Comparison of ENCODE assay signal across 19 cellular contexts in genomic region chr5:150444770-150445169, GRCh38. TPM values are rescaled to one million over a fixed set of nuclear protein-coding genes. Genes with fewer than 3 reads are reported as not detected.
A peak's percentile ranks its signal among the peaks of the same experiment; 100 is the strongest.
DNase-seq lines count a peak whose midpoint lies in the region; ATAC-seq and TF ChIP-seq lines count a peak whose summit lies in the region.
"Had no signal": no experiment of that assay in that cellular context is flagged by ENCODE, and none has a peak within 500 bp of the region (broad histone marks: within the 10 kb centered on the region; RNA-seq: fewer than 3 reads in every experiment).

No MANE protein-coding gene starts in this region.

- peaks cover 43% of the 10 kb centered on the region for H3K4me1 Mint-ChIP-seq in stimulated activated naive CD8-positive, alpha-beta T cell treated with anti-CD3 and anti-CD28 coated beads, Interleukin-15, Interleukin-2, amounts not matched to agents 100 ng/mL and 50 ng/mL, for 24 hours (ENCODE audit: low read depth)
- peaks cover 28% of the 10 kb centered on the region for H3K4me1 Mint-ChIP-seq in activated naive CD8-positive, alpha-beta T cell treated with anti-CD3 and anti-CD28 coated beads, Interleukin-2, amount 10 ng/mL, durations not matched to agents 7 days and 5 days
- peaks cover 26% of the 10 kb centered on the region for H3K4me1 Mint-ChIP-seq in nephron

- H3K9me3 Mint-ChIP-seq in stimulated activated naive CD8-positive, alpha-beta T cell treated with anti-CD3 and anti-CD28 coated beads, Interleukin-15, Interleukin-2, amounts not matched to agents 100 ng/mL and 50 ng/mL, for 24 hours, result no peaks in the 10 kb centered on the region
- H3K9me3 Mint-ChIP-seq in activated naive CD8-positive, alpha-beta T cell treated with anti-CD3 and anti-CD28 coated beads, Interleukin-2, amount 10 ng/mL, durations not matched to agents 7 days and 5 days, result no peaks in the 10 kb centered on the region
- no peaks in the 10 kb centered on the region for H3K9me3 Mint-ChIP-seq in nephron
- H3K9me3 Mint-ChIP-seq: activated naive CD4-positive, alpha-beta T cell treated with anti-CD3 and anti-CD28 coated beads, Interleukin-2, amount 10 ng/mL, durations not matched to agents 7 days and 5 days; central memory CD8-positive, alpha-beta T cell; dendritic cell treated with granulocyte-macrophage colony-stimulating factor and Interleukin-4, amounts not matched to agents 40 ng/mL and 50 ng/mL, for 4 days; memory B cell; stimulated activated naive CD8-positive, alpha-beta T cell treated with anti-CD3 and anti-CD28 coated beads, Interleukin-15, amount 100 ng/mL, for 72 hours had no signal

- DNase-seq in stimulated activated naive CD8-positive, alpha-beta T cell treated with anti-CD3 and anti-CD28 coated beads, Interleukin-15, Interleukin-2, amounts not matched to agents 100 U/mL and 50 U/mL, for 24 hours, result no peak
- DNase-seq in activated naive CD8-positive, alpha-beta T cell treated with anti-CD3 and anti-CD28 coated beads, Interleukin-2, amount 10 ng/mL, durations not matched to agents 7 days and 5 days, result no peak
- no peak for DNase-seq in iPS-NIHi11 (ENCODE audit: low spot score)
- DNase-seq: activated CD4-positive, alpha-beta T cell treated with anti-CD3 and anti-CD28 coated beads for 36 hours; activated naive CD4-positive, alpha-beta T cell treated with anti-CD3 and anti-CD28 coated beads, Interleukin-2, amount 10 ng/mL, durations not matched to agents 7 days and 5 days; NCI-H1092; NCI-H187 treated with DMSO at 0.1 percent for 48 hours; stimulated activated naive CD8-positive, alpha-beta T cell treated with anti-CD3 and anti-CD28 coated beads, Interleukin-15, amount 100 ng/mL, for 72 hours had no signal

- ATAC-seq in stimulated activated naive CD8-positive, alpha-beta T cell treated with anti-CD3 and anti-CD28 coated beads, Interleukin-15, Interleukin-2, amounts not matched to agents 100 U/mL and 50 U/mL, for 24 hours, result no peak
- no peak for ATAC-seq in activated naive CD8-positive, alpha-beta T cell treated with anti-CD3 and anti-CD28 coated beads, Interleukin-2, amount 10 ng/mL, durations not matched to agents 7 days and 5 days (ENCODE audit: low read depth)
- ATAC-seq in HG03439 (IDR thresholded peaks at IDR 0.05; ENCODE audit: unreplicated experiment) (no peak), GM21526 (IDR thresholded peaks at IDR 0.05; ENCODE audit: low FRiP score, unreplicated experiment) (no peak)
- ATAC-seq: activated CD4-positive, alpha-beta T cell treated with anti-CD3 and anti-CD28 coated beads for 36 hours; gastroesophageal sphincter; left lobe of liver; SK-N-SH treated with all-trans-retinoic acid at 6 μM for 48 hours; stimulated activated naive CD8-positive, alpha-beta T cell treated with anti-CD3 and anti-CD28 coated beads, Interleukin-15, amount 100 ng/mL, for 72 hours had no signal

- TF ChIP-seq CTCF in nephron (IDR thresholded peaks at IDR 0.05; ENCODE audit: unreplicated experiment in 3 of 3), result no peak

- peak overlapping the region; percentile 37 for H3K4me3 Mint-ChIP-seq in stimulated activated naive CD8-positive, alpha-beta T cell treated with anti-CD3 and anti-CD28 coated beads, Interleukin-15, Interleukin-2, amounts not matched to agents 100 ng/mL and 50 ng/mL, for 24 hours
- no peak overlapping the region for H3K4me3 Mint-ChIP-seq in activated naive CD8-positive, alpha-beta T cell treated with anti-CD3 and anti-CD28 coated beads, Interleukin-2, amount 10 ng/mL, durations not matched to agents 7 days and 5 days
- H3K4me3 Mint-ChIP-seq in nephron, result peak overlapping the region; percentile 47 to 64 (median 63)
- H3K4me3 Mint-ChIP-seq: activated CD4-positive, alpha-beta T cell treated with anti-CD3 and anti-CD28 coated beads for 36 hours; activated naive CD4-positive, alpha-beta T cell treated with anti-CD3 and anti-CD28 coated beads, Interleukin-2, amount 10 ng/mL, durations not matched to agents 7 days and 5 days; central memory CD8-positive, alpha-beta T cell; dendritic cell treated with granulocyte-macrophage colony-stimulating factor and Interleukin-4, amounts not matched to agents 40 ng/mL and 50 ng/mL, for 4 days; memory B cell; stimulated activated naive CD8-positive, alpha-beta T cell treated with anti-CD3 and anti-CD28 coated beads, Interleukin-15, amount 100 ng/mL, for 72 hours had no signal

- peaks cover 64% of the 10 kb centered on the region for H3K36me3 Mint-ChIP-seq in stimulated activated naive CD8-positive, alpha-beta T cell treated with anti-CD3 and anti-CD28 coated beads, Interleukin-15, Interleukin-2, amounts not matched to agents 100 ng/mL and 50 ng/mL, for 24 hours (ENCODE audit: low read depth)
- H3K36me3 Mint-ChIP-seq in activated naive CD8-positive, alpha-beta T cell treated with anti-CD3 and anti-CD28 coated beads, Interleukin-2, amount 10 ng/mL, durations not matched to agents 7 days and 5 days, result peaks cover 33% of the 10 kb centered on the region
- H3K36me3 Mint-ChIP-seq in nephron (ENCODE audit: low read depth), result peaks cover 58% of the 10 kb centered on the region

- POLR2A ChIA-PET in activated naive CD8-positive, alpha-beta T cell treated with anti-CD3 and anti-CD28 coated beads, Interleukin-2, amount 10 ng/mL, durations not matched to agents 7 days and 5 days (lab: Charles Lee), result interaction anchor here (0.7 kb wide), 1 partner anchor 9 kb away, joined by 5 read pairs; no protein-coding TSS in a partner anchor

- H3K27me3 Mint-ChIP-seq in stimulated activated naive CD8-positive, alpha-beta T cell treated with anti-CD3 and anti-CD28 coated beads, Interleukin-15, Interleukin-2, amounts not matched to agents 100 ng/mL and 50 ng/mL, for 24 hours, result no peaks in the 10 kb centered on the region
- no peaks in the 10 kb centered on the region for H3K27me3 Mint-ChIP-seq in activated naive CD8-positive, alpha-beta T cell treated with anti-CD3 and anti-CD28 coated beads, Interleukin-2, amount 10 ng/mL, durations not matched to agents 7 days and 5 days
- no peaks in the 10 kb centered on the region for H3K27me3 Mint-ChIP-seq in nephron (ENCODE audit: low read depth)
- H3K27me3 Mint-ChIP-seq: activated CD4-positive, alpha-beta T cell treated with anti-CD3 and anti-CD28 coated beads for 36 hours; activated naive CD4-positive, alpha-beta T cell treated with anti-CD3 and anti-CD28 coated beads, Interleukin-2, amount 10 ng/mL, durations not matched to agents 7 days and 5 days; central memory CD8-positive, alpha-beta T cell; dendritic cell treated with granulocyte-macrophage colony-stimulating factor and Interleukin-4, amounts not matched to agents 40 ng/mL and 50 ng/mL, for 4 days; memory B cell; stimulated activated naive CD8-positive, alpha-beta T cell treated with anti-CD3 and anti-CD28 coated beads, Interleukin-15, amount 100 ng/mL, for 72 hours had no signal

- H3K27ac Mint-ChIP-seq in stimulated activated naive CD8-positive, alpha-beta T cell treated with anti-CD3 and anti-CD28 coated beads, Interleukin-15, Interleukin-2, amounts not matched to agents 100 ng/mL and 50 ng/mL, for 24 hours, result peak overlapping the region; percentile 67
- peak overlapping the region; percentile 31 for H3K27ac Mint-ChIP-seq in activated naive CD8-positive, alpha-beta T cell treated with anti-CD3 and anti-CD28 coated beads, Interleukin-2, amount 10 ng/mL, durations not matched to agents 7 days and 5 days
- peak overlapping the region in 2 of 3 experiments; percentile 9 to 62 for H3K27ac Mint-ChIP-seq in nephron
- H3K27ac Mint-ChIP-seq: activated naive CD4-positive, alpha-beta T cell treated with anti-CD3 and anti-CD28 coated beads, Interleukin-2, amount 10 ng/mL, durations not matched to agents 7 days and 5 days; dendritic cell treated with granulocyte-macrophage colony-stimulating factor and Interleukin-4, amounts not matched to agents 40 ng/mL and 50 ng/mL, for 4 days; memory B cell had no signal

RNA-seq across cellular contexts. Expression of gene RPS14, which starts 4.8 kb away (rescaled TPM):
- 1,000 to 10,000 TPM; 2,811 to 2,872 TPM for total RNA-seq in activated naive CD8-positive, alpha-beta T cell treated with anti-CD3 and anti-CD28 coated beads, Interleukin-2, amount 10 ng/mL, durations not matched to agents 7 days and 5 days

RNA-seq across cellular contexts. Expression of gene CD74, which starts 32.1 kb away (rescaled TPM):
- 100 to 1,000 TPM; 341 to 350 TPM for total RNA-seq in activated naive CD8-positive, alpha-beta T cell treated with anti-CD3 and anti-CD28 coated beads, Interleukin-2, amount 10 ng/mL, durations not matched to agents 7 days and 5 days
- total RNA-seq: Daoy had no signal
